Comparison of ENCODE assay signal across 23 cellular contexts in genomic region chr4:74875451-74875850, GRCh38. TPM values are rescaled to one million over a fixed set of nuclear protein-coding genes. Genes with fewer than 3 reads are reported as not detected.
"Had no signal": no experiment of that assay in that cellular context is flagged by ENCODE, and none has a peak within 500 bp of the region (broad histone marks: within the 10 kb centered on the region; RNA-seq: fewer than 3 reads in every experiment).

No MANE protein-coding gene starts in this region.

- H3K4me3 Mint-ChIP-seq: activated CD4-positive, alpha-beta T cell treated with anti-CD3 and anti-CD28 coated beads, Interleukin-2, amount 10 ng/mL, durations not matched to agents 7 days and 5 days; activated CD8-positive, alpha-beta memory T cell treated with anti-CD3 and anti-CD28 coated beads, Interleukin-2, amount 10 ng/mL, durations not matched to agents 7 days and 5 days; activated CD8-positive, alpha-beta T cell treated with anti-CD3 and anti-CD28 coated beads for 36 hours; activated T-cell treated with anti-CD3 and anti-CD28 coated beads, Interleukin-2, amount 50 U/mL, for 72 hours; mesothelial cell of epicardium; naive thymus-derived CD4-positive, alpha-beta T cell; stimulated activated memory B cell treated with anti-CD40 and anti-IgM and Interleukin-4, amounts not matched to agents 10 μg/mL and 1 μg/mL and 100 μg/mL, for 72 hours; stimulated activated naive CD8-positive, alpha-beta T cell treated with anti-CD3 and anti-CD28 coated beads, Interleukin-15, amount 100 ng/mL, for 72 hours; T-helper 17 cell had no signal

- ATAC-seq: activated CD8-positive, alpha-beta T cell treated with anti-CD3 and anti-CD28 coated beads for 36 hours had no signal

- H3K36me3 Mint-ChIP-seq: activated CD8-positive, alpha-beta memory T cell treated with anti-CD3 and anti-CD28 coated beads, Interleukin-2, amount 10 ng/mL, durations not matched to agents 7 days and 5 days; activated naive CD4-positive, alpha-beta T cell treated with anti-CD3 and anti-CD28 coated beads, Interleukin-2, amount 50 U/mL, for 72 hours; mesothelial cell of epicardium; naive thymus-derived CD4-positive, alpha-beta T cell; stimulated activated memory B cell treated with anti-CD40 and anti-IgM and Interleukin-4, amounts not matched to agents 10 μg/mL and 1 μg/mL and 100 μg/mL, for 72 hours had no signal

- H3K36me3 ChIP-seq: esophagus squamous epithelium, ovary, thyroid gland, WERI-Rb-1 had no signal

- H3K27me3 ChIP-seq: body of pancreas, ovary, thyroid gland had no signal

- H3K4me3 ChIP-seq: body of pancreas, esophagus squamous epithelium, ovary, skin epidermis, thyroid gland had no signal

- H3K27ac Mint-ChIP-seq: activated CD4-positive, alpha-beta T cell treated with anti-CD3 and anti-CD28 coated beads, Interleukin-2, amount 10 ng/mL, durations not matched to agents 7 days and 5 days; activated CD8-positive, alpha-beta memory T cell treated with anti-CD3 and anti-CD28 coated beads, Interleukin-2, amount 10 ng/mL, durations not matched to agents 7 days and 5 days; activated CD8-positive, alpha-beta T cell treated with anti-CD3 and anti-CD28 coated beads for 36 hours; activated naive CD4-positive, alpha-beta T cell treated with anti-CD3 and anti-CD28 coated beads, Interleukin-2, amount 50 U/mL, for 72 hours; activated T-cell treated with anti-CD3 and anti-CD28 coated beads, Interleukin-2, amount 50 U/mL, for 72 hours; mesothelial cell of epicardium; naive thymus-derived CD4-positive, alpha-beta T cell; progenitor cell of endocrine pancreas; stimulated activated memory B cell treated with anti-CD40 and anti-IgM and Interleukin-4, amounts not matched to agents 10 μg/mL and 1 μg/mL and 100 μg/mL, for 72 hours; stimulated activated naive CD8-positive, alpha-beta T cell treated with anti-CD3 and anti-CD28 coated beads, Interleukin-15, amount 100 ng/mL, for 72 hours; T-helper 17 cell had no signal

- H3K9me3 ChIP-seq: body of pancreas, esophagus squamous epithelium, ovary, thyroid gland had no signal

- H3K27ac ChIP-seq: body of pancreas, epithelial cell of prostate, esophagus squamous epithelium, ovary, skin epidermis, thyroid gland, WERI-Rb-1 had no signal

- H3K4me1 ChIP-seq: body of pancreas had no signal

- H3K9me3 Mint-ChIP-seq: activated CD4-positive, alpha-beta T cell treated with anti-CD3 and anti-CD28 coated beads, Interleukin-2, amount 10 ng/mL, durations not matched to agents 7 days and 5 days; activated CD8-positive, alpha-beta T cell treated with anti-CD3 and anti-CD28 coated beads for 36 hours; activated T-cell treated with anti-CD3 and anti-CD28 coated beads, Interleukin-2, amount 50 U/mL, for 72 hours; naive thymus-derived CD4-positive, alpha-beta T cell; stimulated activated memory B cell treated with anti-CD40 and anti-IgM and Interleukin-4, amounts not matched to agents 10 μg/mL and 1 μg/mL and 100 μg/mL, for 72 hours had no signal

- H3K4me1 Mint-ChIP-seq: activated CD4-positive, alpha-beta T cell treated with anti-CD3 and anti-CD28 coated beads, Interleukin-2, amount 10 ng/mL, durations not matched to agents 7 days and 5 days; naive thymus-derived CD4-positive, alpha-beta T cell; stimulated activated naive CD8-positive, alpha-beta T cell treated with anti-CD3 and anti-CD28 coated beads, Interleukin-15, amount 100 ng/mL, for 72 hours had no signal

- H3K27me3 Mint-ChIP-seq: progenitor cell of endocrine pancreas had no signal

- DNase-seq: activated naive CD4-positive, alpha-beta T cell; effector CD4-positive, alpha-beta T cell; esophagus squamous epithelium; ovary; stimulated activated CD4-positive, alpha-beta T cell treated with anti-CD3 and anti-CD28 coated beads, Interleukin-1b, Interleukin-23, amount 100 ng/mL, for 48 hours; stimulated activated CD4-positive, alpha-beta T cell treated with anti-CD3 and anti-CD28 coated beads, Interleukin-4, amount 100 ng/mL, for 4 hours; stimulated activated CD8-positive, alpha-beta memory T cell treated with anti-CD3 and anti-CD28 coated beads, Interleukin-4, amount 100 ng/mL, for 48 hours; T-helper 17 cell had no signal

RNA-seq across cellular contexts. Expression of gene PARM1, which starts 57.5 kb away (rescaled TPM):
- total RNA-seq: activated CD4-positive, alpha-beta T cell treated with anti-CD3 and anti-CD28 coated beads, Interleukin-2, amount 10 ng/mL, durations not matched to agents 7 days and 5 days; activated naive CD4-positive, alpha-beta T cell treated with anti-CD3 and anti-CD28 coated beads, Interleukin-2, amount 50 U/mL, for 72 hours had no signal
